26 cellular contexts compared by ENCODE assay signal in the genomic region with DNA sequence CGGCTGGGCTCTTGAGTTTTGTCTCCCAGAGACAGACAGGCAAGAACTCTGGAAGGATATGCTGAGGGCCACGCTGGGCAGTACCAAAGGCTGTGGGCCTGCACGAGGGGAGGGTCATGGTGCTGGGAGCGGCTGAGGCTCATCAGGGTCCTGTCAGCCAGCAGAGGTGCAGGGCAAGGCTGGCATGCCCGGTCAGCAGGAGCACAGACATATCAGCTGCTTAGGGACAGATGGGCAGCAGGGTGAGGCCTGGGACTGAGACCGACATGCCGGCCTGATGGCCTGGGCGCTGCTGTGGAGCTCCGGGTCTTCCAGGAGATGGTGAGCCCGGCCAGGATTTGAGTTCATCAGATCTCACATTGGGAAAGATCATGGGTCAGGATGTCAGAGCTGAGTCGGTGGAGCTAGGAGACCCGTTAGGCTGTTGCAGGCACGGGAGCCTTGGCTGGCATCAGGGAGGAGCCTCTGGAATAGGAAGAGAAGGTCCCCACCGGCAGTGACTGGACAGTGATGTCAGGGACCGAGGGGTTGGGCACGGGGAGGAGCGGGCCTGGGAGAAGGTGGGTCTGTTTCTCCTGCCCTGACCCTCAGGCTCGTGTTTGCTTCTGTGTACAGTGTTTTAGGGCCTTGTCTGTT. TPM values are rescaled to one million over a fixed set of nuclear protein-coding genes. Genes with fewer than 3 reads are reported as not detected.
DNase-seq lines count a peak whose midpoint lies in the region; ATAC-seq and TF ChIP-seq lines count a peak whose summit lies in the region.
"Had no signal": no experiment of that assay in that cellular context is flagged by ENCODE, and none has a peak within 500 bp of the region (broad histone marks: within the 10 kb centered on the region; RNA-seq: fewer than 3 reads in every experiment).

No MANE protein-coding gene starts in this region.

- H3K36me3 Mint-ChIP-seq in activated CD4-positive, alpha-beta T cell treated with anti-CD3 and anti-CD28 coated beads, Interleukin-2, amount 10 ng/mL, durations not matched to agents 7 days and 5 days (ENCODE audit: low read depth): peaks cover 36% of the 10 kb centered on the region
- H3K36me3 Mint-ChIP-seq in endothelial cell (ENCODE audit: low read depth, unreplicated experiment): peaks cover 53% of the 10 kb centered on the region
- H3K36me3 Mint-ChIP-seq in stimulated activated memory B cell treated with anti-CD40 and anti-IgM and Interleukin-4, amounts not matched to agents 10 μg/mL and 1 μg/mL and 100 μg/mL, for 72 hours: peaks cover 82% of the 10 kb centered on the region
- H3K36me3 Mint-ChIP-seq in activated naive CD8-positive, alpha-beta T cell treated with anti-CD3 and anti-CD28 coated beads, Interleukin-2, amount 50 U/mL, for 24 hours (ENCODE audit: low read depth): peaks cover 41% of the 10 kb centered on the region

- H3K27me3 Mint-ChIP-seq in activated CD4-positive, alpha-beta T cell treated with anti-CD3 and anti-CD28 coated beads, Interleukin-2, amount 10 ng/mL, durations not matched to agents 7 days and 5 days: no peaks in the 10 kb centered on the region
- H3K27me3 Mint-ChIP-seq in endothelial cell (ENCODE audit: unreplicated experiment): peaks cover 6% of the 10 kb centered on the region
- no peaks in the 10 kb centered on the region for H3K27me3 Mint-ChIP-seq in stimulated activated memory B cell treated with anti-CD40 and anti-IgM and Interleukin-4, amounts not matched to agents 10 μg/mL and 1 μg/mL and 100 μg/mL, for 72 hours
- no peaks in the 10 kb centered on the region for H3K27me3 Mint-ChIP-seq in activated naive CD8-positive, alpha-beta T cell treated with anti-CD3 and anti-CD28 coated beads, Interleukin-2, amount 50 U/mL, for 24 hours
- H3K27me3 Mint-ChIP-seq: activated CD4-positive, alpha-beta memory T cell treated with anti-CD3 and anti-CD28 coated beads for 36 hours; activated naive CD8-positive, alpha-beta T cell; CD8-positive, alpha-beta memory T cell; IgD-negative memory B cell; progenitor cell of endocrine pancreas; stimulated activated naive CD8-positive, alpha-beta T cell treated with anti-CD3 and anti-CD28 coated beads, Interleukin-15, Interleukin-2, amounts not matched to agents 100 ng/mL and 50 ng/mL, for 24 hours had no signal

- POLR2A ChIA-PET in activated CD4-positive, alpha-beta T cell treated with anti-CD3 and anti-CD28 coated beads, Interleukin-2, amount 10 ng/mL, durations not matched to agents 7 days and 5 days (lab: Charles Lee): no interaction called here

- H3K27ac Mint-ChIP-seq in activated CD4-positive, alpha-beta T cell treated with anti-CD3 and anti-CD28 coated beads, Interleukin-2, amount 10 ng/mL, durations not matched to agents 7 days and 5 days: peak overlapping the region; percentile 23
- H3K27ac Mint-ChIP-seq in endothelial cell (ENCODE audit: unreplicated experiment): peak overlapping the region; percentile 36
- H3K27ac Mint-ChIP-seq in stimulated activated memory B cell treated with anti-CD40 and anti-IgM and Interleukin-4, amounts not matched to agents 10 μg/mL and 1 μg/mL and 100 μg/mL, for 72 hours: peak overlapping the region; percentile 20
- H3K27ac Mint-ChIP-seq in activated naive CD8-positive, alpha-beta T cell treated with anti-CD3 and anti-CD28 coated beads, Interleukin-2, amount 50 U/mL, for 24 hours: no peak overlapping the region
- H3K27ac Mint-ChIP-seq: activated CD4-positive, alpha-beta memory T cell treated with anti-CD3 and anti-CD28 coated beads for 36 hours; activated naive CD8-positive, alpha-beta T cell; progenitor cell of endocrine pancreas; stimulated activated naive CD8-positive, alpha-beta T cell treated with anti-CD3 and anti-CD28 coated beads, Interleukin-15, Interleukin-2, amounts not matched to agents 100 ng/mL and 50 ng/mL, for 24 hours had no signal

- H3K4me3 Mint-ChIP-seq in activated CD4-positive, alpha-beta T cell treated with anti-CD3 and anti-CD28 coated beads, Interleukin-2, amount 10 ng/mL, durations not matched to agents 7 days and 5 days: no peak overlapping the region
- H3K4me3 Mint-ChIP-seq in endothelial cell (ENCODE audit: unreplicated experiment): no peak overlapping the region
- no peak overlapping the region for H3K4me3 Mint-ChIP-seq in stimulated activated memory B cell treated with anti-CD40 and anti-IgM and Interleukin-4, amounts not matched to agents 10 μg/mL and 1 μg/mL and 100 μg/mL, for 72 hours
- no peak overlapping the region for H3K4me3 Mint-ChIP-seq in activated naive CD8-positive, alpha-beta T cell treated with anti-CD3 and anti-CD28 coated beads, Interleukin-2, amount 50 U/mL, for 24 hours
- H3K4me3 Mint-ChIP-seq: activated CD4-positive, alpha-beta memory T cell treated with anti-CD3 and anti-CD28 coated beads for 36 hours; activated naive CD8-positive, alpha-beta T cell; IgD-negative memory B cell; stimulated activated naive CD8-positive, alpha-beta T cell treated with anti-CD3 and anti-CD28 coated beads, Interleukin-15, Interleukin-2, amounts not matched to agents 100 ng/mL and 50 ng/mL, for 24 hours had no signal

- no peaks in the 10 kb centered on the region for H3K9me3 Mint-ChIP-seq in activated CD4-positive, alpha-beta T cell treated with anti-CD3 and anti-CD28 coated beads, Interleukin-2, amount 10 ng/mL, durations not matched to agents 7 days and 5 days
- peaks cover 4% of the 10 kb centered on the region for H3K9me3 Mint-ChIP-seq in endothelial cell (ENCODE audit: unreplicated experiment)
- no peaks in the 10 kb centered on the region for H3K9me3 Mint-ChIP-seq in stimulated activated memory B cell treated with anti-CD40 and anti-IgM and Interleukin-4, amounts not matched to agents 10 μg/mL and 1 μg/mL and 100 μg/mL, for 72 hours
- no peaks in the 10 kb centered on the region for H3K9me3 Mint-ChIP-seq in activated naive CD8-positive, alpha-beta T cell treated with anti-CD3 and anti-CD28 coated beads, Interleukin-2, amount 50 U/mL, for 24 hours
- H3K9me3 Mint-ChIP-seq: activated CD4-positive, alpha-beta memory T cell treated with anti-CD3 and anti-CD28 coated beads for 36 hours; CD8-positive, alpha-beta memory T cell; IgD-negative memory B cell; stimulated activated naive CD8-positive, alpha-beta T cell treated with anti-CD3 and anti-CD28 coated beads, Interleukin-15, Interleukin-2, amounts not matched to agents 100 ng/mL and 50 ng/mL, for 24 hours had no signal

- no peaks in the 10 kb centered on the region for H3K4me1 Mint-ChIP-seq in activated CD4-positive, alpha-beta T cell treated with anti-CD3 and anti-CD28 coated beads, Interleukin-2, amount 10 ng/mL, durations not matched to agents 7 days and 5 days
- H3K4me1 Mint-ChIP-seq in endothelial cell (ENCODE audit: unreplicated experiment): no peaks in the 10 kb centered on the region
- no peaks in the 10 kb centered on the region for H3K4me1 Mint-ChIP-seq in stimulated activated memory B cell treated with anti-CD40 and anti-IgM and Interleukin-4, amounts not matched to agents 10 μg/mL and 1 μg/mL and 100 μg/mL, for 72 hours
- no peaks in the 10 kb centered on the region for H3K4me1 Mint-ChIP-seq in activated naive CD8-positive, alpha-beta T cell treated with anti-CD3 and anti-CD28 coated beads, Interleukin-2, amount 50 U/mL, for 24 hours
- H3K4me1 Mint-ChIP-seq: IgD-negative memory B cell had no signal

- no peak for ATAC-seq in stimulated activated memory B cell treated with anti-CD40 and anti-IgM and Interleukin-4, amounts not matched to agents 10 μg/mL and 1 μg/mL and 100 μg/mL, for 72 hours
- ATAC-seq in activated naive CD8-positive, alpha-beta T cell treated with anti-CD3 and anti-CD28 coated beads, Interleukin-2, amount 50 U/mL, for 24 hours: no peak
- ATAC-seq: left lung had no signal

- no peak for DNase-seq in activated CD4-positive, alpha-beta T cell treated with anti-CD3 and anti-CD28 coated beads, Interleukin-2, amount 10 ng/mL, durations not matched to agents 7 days and 5 days
- no peak for DNase-seq in activated CD4-positive, alpha-beta T cell treated with anti-CD3 and anti-CD28 coated beads, Interleukin-2, amount 50 U/mL, for 48 hours
- DNase-seq in endothelial cell (ENCODE audit: low spot score) (no peak), putamen (ENCODE audit: low spot score) (no peak)
- DNase-seq in activated naive CD8-positive, alpha-beta T cell treated with anti-CD3 and anti-CD28 coated beads, Interleukin-2, amount 50 U/mL, for 24 hours: no peak
- DNase-seq: activated CD4-positive, alpha-beta memory T cell treated with anti-CD3 and anti-CD28 coated beads for 36 hours; activated T-cell treated with anti-CD3 and anti-CD28 coated beads, Interleukin-2, amount 50 U/mL, for 1 hour; AML-193; CD8-positive, alpha-beta memory T cell; colonic mucosa; GF-D8; glutamatergic neuron; MG63; midbrain; NCI-H1417 treated with DMSO at 0.1 percent for 48 hours; NCI-H524; stimulated activated CD4-positive, alpha-beta T cell treated with anti-CD3 and anti-CD28 coated beads, Interleukin-2, amount 100 ng/mL, for 24 hours had no signal

- CTCF ChIA-PET in activated CD4-positive, alpha-beta T cell treated with anti-CD3 and anti-CD28 coated beads, Interleukin-2, amount 10 ng/mL, durations not matched to agents 7 days and 5 days (lab: Charles Lee): interaction anchor here (0.6 to 0.8 kb wide), 2 partner anchors 84 to 313 kb away, joined by 3 read pairs; no protein-coding TSS in a partner anchor

- no peak for TF ChIP-seq CTCF in endothelial cell (IDR thresholded peaks at IDR 0.05; ENCODE audit: unreplicated experiment)

RNA-seq across cellular contexts. Expression of gene CNDP2, which starts 18.8 kb away (rescaled TPM):
- total RNA-seq in activated CD4-positive, alpha-beta T cell treated with anti-CD3 and anti-CD28 coated beads, Interleukin-2, amount 10 ng/mL, durations not matched to agents 7 days and 5 days: 100 to 1,000 TPM; 145 to 163 TPM
- 113 TPM for total RNA-seq in endothelial cell (ENCODE audit: unreplicated experiment)

RNA-seq across cellular contexts. Expression of gene CNDP1, which starts 19.3 kb away (rescaled TPM):
- not detected for total RNA-seq in activated CD4-positive, alpha-beta T cell treated with anti-CD3 and anti-CD28 coated beads, Interleukin-2, amount 10 ng/mL, durations not matched to agents 7 days and 5 days
- not detected for total RNA-seq in endothelial cell (ENCODE audit: unreplicated experiment)
- total RNA-seq: activated CD4-positive, alpha-beta memory T cell treated with anti-CD3 and anti-CD28 coated beads for 36 hours; left lung; skeletal muscle tissue; upper lobe of left lung had no signal

RNA-seq across cellular contexts. Expression of gene DIPK1C, which starts 57.9 kb away (rescaled TPM):
- total RNA-seq in activated CD4-positive, alpha-beta T cell treated with anti-CD3 and anti-CD28 coated beads, Interleukin-2, amount 10 ng/mL, durations not matched to agents 7 days and 5 days: not detected
- 0.21 TPM for total RNA-seq in endothelial cell (ENCODE audit: unreplicated experiment)
- total RNA-seq: activated CD4-positive, alpha-beta memory T cell treated with anti-CD3 and anti-CD28 coated beads for 36 hours; CD8-positive, alpha-beta memory T cell; left lung; progenitor cell of endocrine pancreas; T-helper 2 cell treated with Interferon-gamma antibody and Interleukin-4, amounts not matched to agents 100 ng/mL and 5 ng/mL, for 36 hours had no signal
